9 cellular contexts compared by ENCODE assay signal in the genomic region with DNA sequence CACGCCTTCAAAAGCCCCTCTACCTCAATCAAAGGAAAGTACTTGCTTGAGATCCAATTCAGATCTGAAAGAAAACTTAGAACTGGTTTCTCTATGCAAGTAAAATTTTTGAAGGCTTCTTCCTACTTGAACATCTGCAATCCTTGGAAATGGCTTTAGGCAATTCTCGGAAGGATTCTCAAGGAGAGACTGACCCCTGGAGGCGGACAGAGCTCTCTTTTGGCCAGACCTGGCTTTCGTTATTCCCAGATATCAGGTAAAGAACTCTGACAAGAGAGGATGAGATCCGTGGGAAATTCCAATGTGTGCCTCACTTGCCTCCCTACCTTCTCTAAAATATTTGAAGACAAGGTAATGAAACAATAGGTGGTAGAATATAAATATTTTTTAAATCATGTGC.
A peak's percentile ranks its signal among the peaks of the same experiment; 100 is the strongest.
DNase-seq lines count a peak whose midpoint lies in the region; ATAC-seq and TF ChIP-seq lines count a peak whose summit lies in the region.
"Had no signal": no experiment of that assay in that cellular context is flagged by ENCODE, and none has a peak within 500 bp of the region (broad histone marks: within the 10 kb centered on the region; RNA-seq: fewer than 3 reads in every experiment).

No MANE protein-coding gene starts in this region.

- in situ Hi-C loops in Caki2 (cut with HindIII; ENCODE audit: low pct_unique_long_range_greater_than_20kb, low sequenced_read_pairs): no loop called here

- H3K4me1 ChIP-seq in CD8-positive, alpha-beta T cell (ENCODE audit: insufficient read depth, low read length): no peaks in the 10 kb centered on the region

- no peak for ATAC-seq in GM18520 (IDR thresholded peaks at IDR 0.05; ENCODE audit: unreplicated experiment)
- no peak for ATAC-seq in CD8-positive, alpha-beta T cell
- ATAC-seq in naive thymus-derived CD8-positive, alpha-beta T cell: no peak
- no peak for ATAC-seq in stimulated activated naive CD8-positive, alpha-beta T cell treated with anti-CD3 and anti-CD28 coated beads, Interleukin-15, Interleukin-2, amounts not matched to agents 100 U/mL and 50 U/mL, for 24 hours

- H3K9me3 Mint-ChIP-seq in CD8-positive, alpha-beta T cell: no peaks in the 10 kb centered on the region
- H3K9me3 Mint-ChIP-seq in naive thymus-derived CD8-positive, alpha-beta T cell: peaks cover 0 to 16% (median 1%) of the 10 kb centered on the region in 9 donors

- intact Hi-C loops in CD8-positive, alpha-beta T cell (cut with DNase I, micrococcal nuclease): no loop called here

- DNase-seq in Caki2 (ENCODE audit: low read depth) (peak; percentile 8), cerebellar cortex (ENCODE audit: low spot score) (peak; percentile 13), myocyte (ENCODE audit: low read depth) (peak; percentile 73)
- no peak for DNase-seq in CD8-positive, alpha-beta T cell
- no peak for DNase-seq in naive thymus-derived CD8-positive, alpha-beta T cell
- no peak for DNase-seq in stimulated activated naive CD8-positive, alpha-beta T cell treated with anti-CD3 and anti-CD28 coated beads, Interleukin-15, Interleukin-2, amounts not matched to agents 100 U/mL and 50 U/mL, for 24 hours
- DNase-seq: NCI-H1436 treated with DMSO at 0.1 percent for 48 hours had no signal

- no peak overlapping the region for H3K4me3 ChIP-seq in CD8-positive, alpha-beta T cell (ENCODE audit: low read depth, low read length)

- POLR2A ChIA-PET in CD8-positive, alpha-beta T cell (lab: Charles Lee): no interaction called here
- POLR2A ChIA-PET in naive thymus-derived CD8-positive, alpha-beta T cell (lab: Charles Lee): no interaction called here

- H3K27ac Mint-ChIP-seq in CD8-positive, alpha-beta T cell: no peak overlapping the region
- no peak overlapping the region for H3K27ac Mint-ChIP-seq in naive thymus-derived CD8-positive, alpha-beta T cell

- CTCF ChIA-PET in CD8-positive, alpha-beta T cell (lab: Charles Lee): no interaction called here

- TF ChIP-seq CTCF in LNCAP (IDR thresholded peaks at IDR 0.05): peak; percentile 43; the same call in 1 of the 2 replicates
- TF ChIP-seq CTCF in CD8-positive, alpha-beta T cell (IDR thresholded peaks at IDR 0.05): no peak

- no peaks in the 10 kb centered on the region for H3K4me1 Mint-ChIP-seq in CD8-positive, alpha-beta T cell (ENCODE audit: low read depth)
- H3K4me1 Mint-ChIP-seq in naive thymus-derived CD8-positive, alpha-beta T cell: no peaks in the 10 kb centered on the region

- H3K4me3 Mint-ChIP-seq in CD8-positive, alpha-beta T cell: no peak overlapping the region
- H3K4me3 Mint-ChIP-seq in naive thymus-derived CD8-positive, alpha-beta T cell: no peak overlapping the region

- H3K36me3 Mint-ChIP-seq in CD8-positive, alpha-beta T cell: no peaks in the 10 kb centered on the region
- no peaks in the 10 kb centered on the region for H3K36me3 Mint-ChIP-seq in naive thymus-derived CD8-positive, alpha-beta T cell

- H3K27me3 Mint-ChIP-seq in CD8-positive, alpha-beta T cell (ENCODE audit: low read depth): no peaks in the 10 kb centered on the region
- no peaks in the 10 kb centered on the region for H3K27me3 Mint-ChIP-seq in naive thymus-derived CD8-positive, alpha-beta T cell

- H3K9me3 ChIP-seq in CD8-positive, alpha-beta T cell (ENCODE audit: low read length): no peaks in the 10 kb centered on the region

- no peaks in the 10 kb centered on the region for H3K36me3 ChIP-seq in CD8-positive, alpha-beta T cell (ENCODE audit: insufficient read depth, low read length)

- no peaks in the 10 kb centered on the region for H3K27me3 ChIP-seq in CD8-positive, alpha-beta T cell (ENCODE audit: insufficient read depth, low read length)

- no peak overlapping the region for H3K27ac ChIP-seq in CD8-positive, alpha-beta T cell (ENCODE audit: low read depth, low read length)

Comparison
In these comparisons a context has a peak if more than half of its experiments do, and no peak if none do; other contexts are left out.
1. DNase-seq: peak in Caki2 (single experiment), cerebellar cortex (single experiment) and myocyte (single experiment); none in CD8-positive, alpha-beta T cell (0 of 7), naive thymus-derived CD8-positive, alpha-beta T cell (0 of 10) and stimulated activated naive CD8-positive, alpha-beta T cell treated with anti-CD3 and anti-CD28 coated beads, Interleukin-15, Interleukin-2, amounts not matched to agents 100 U/mL and 50 U/mL, for 24 hours (single experiment).